In the genomic region with DNA sequence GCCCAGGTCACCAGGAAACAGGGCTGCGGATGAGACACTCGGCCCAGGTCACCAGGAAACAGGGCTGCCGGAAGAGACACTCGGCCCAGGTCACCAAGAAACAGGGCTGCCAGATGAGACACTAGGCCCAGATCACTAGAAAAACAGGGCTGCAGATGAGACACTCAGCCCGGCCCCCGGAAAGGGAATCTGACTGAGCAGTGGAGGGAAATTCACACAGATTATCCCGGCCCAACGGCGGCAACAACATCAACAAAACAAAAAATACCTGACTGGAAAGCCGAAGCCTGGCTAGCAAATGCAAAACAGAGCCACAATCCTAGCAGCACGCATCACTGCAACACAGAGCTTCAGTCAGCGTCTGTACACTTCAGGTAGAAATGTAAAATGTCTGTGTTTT, we compare ENCODE assay signal across 23 cellular contexts. TPM values are rescaled to one million over a fixed set of nuclear protein-coding genes. Genes with fewer than 3 reads are reported as not detected.
DNase-seq lines count a peak whose midpoint lies in the region; ATAC-seq and TF ChIP-seq lines count a peak whose summit lies in the region.
"Had no signal": no experiment of that assay in that cellular context is flagged by ENCODE, and none has a peak within 500 bp of the region (broad histone marks: within the 10 kb centered on the region; RNA-seq: fewer than 3 reads in every experiment).

No MANE protein-coding gene starts in this region.

- H3K4me1 Mint-ChIP-seq in endothelial cell (ENCODE audit: unreplicated experiment): peaks cover 15% of the 10 kb centered on the region

- no peaks in the 10 kb centered on the region for H3K27me3 ChIP-seq in liver (ENCODE audit: control insufficient read depth in 4 of 4, insufficient read depth in 4 of 4, low read length in 3 of 4)
- H3K27me3 ChIP-seq in right lobe of liver: no peaks in the 10 kb centered on the region
- H3K27me3 ChIP-seq in muscle layer of colon (ENCODE audit: control insufficient read depth in 1 of 2, insufficient read depth in 2 of 2, low read length in 2 of 2): no peaks in the 10 kb centered on the region
- no peaks in the 10 kb centered on the region for H3K27me3 ChIP-seq in stomach smooth muscle (ENCODE audit: control insufficient read depth in 1 of 2, insufficient read depth in 2 of 2, low read length in 2 of 2)
- H3K27me3 ChIP-seq: SJCRH30, transverse colon had no signal

- ATAC-seq in right lobe of liver (no peak), GM18517 (IDR thresholded peaks at IDR 0.05; ENCODE audit: unreplicated experiment) (no peak)
- ATAC-seq: K562, T-cell had no signal

- H3K9me3 Mint-ChIP-seq in endothelial cell (ENCODE audit: unreplicated experiment): no peaks in the 10 kb centered on the region
- H3K9me3 Mint-ChIP-seq: activated naive CD4-positive, alpha-beta T cell treated with anti-CD3 and anti-CD28 coated beads, Interleukin-2, amount 10 ng/mL, durations not matched to agents 7 days and 5 days; activated T-helper 1 cell treated with anti-CD3 and anti-CD28 coated beads, Interleukin-12 subunit alpha, Interleukin-12 subunit beta, Interleukin-2, Interleukin-4 antibody, amounts not matched to agents 30 ng/mL and 10 ng/mL and 1 ng/mL, durations not matched to agents 14 hours and 24 hours and 36 hours; CD4-positive, alpha-beta T cell; T-cell had no signal

- H3K36me3 ChIP-seq in liver (ENCODE audit: control insufficient read depth in 4 of 4, insufficient read depth in 3 of 4, low read depth in 1 of 4, low read length in 3 of 4) (no peaks in the 10 kb centered on the region), right lobe of liver (no peaks in the 10 kb centered on the region), muscle layer of colon (ENCODE audit: insufficient read depth, low read length) (no peaks in the 10 kb centered on the region), stomach smooth muscle (ENCODE audit: control insufficient read depth in 2 of 2, insufficient read depth in 2 of 2, low read length in 2 of 2) (peaks cover 0 to 2% of the 10 kb centered on the region in 2 donors)
- H3K36me3 ChIP-seq: SJCRH30, transverse colon had no signal

- 80% methylated on average over 12 of the region's 12 CpGs for WGBS in liver
- WGBS in right lobe of liver (ENCODE audit: insufficient coverage, low coverage, low lambda C conversion rate, missing lambda C conversion rate): 85% methylated on average over 5 of the region's 12 CpGs

- no peak overlapping the region for H3K9ac ChIP-seq in liver (ENCODE audit: low read depth in 1 of 2, low read length in 2 of 2)
- H3K9ac ChIP-seq in muscle layer of colon (ENCODE audit: low read length): peak overlapping the region; percentile 17
- peak overlapping the region; percentile 34 to 36 for H3K9ac ChIP-seq in stomach smooth muscle (ENCODE audit: low read length in 2 of 2)

- peaks cover 2% of the 10 kb centered on the region for H3K27me3 Mint-ChIP-seq in endothelial cell (ENCODE audit: unreplicated experiment)
- H3K27me3 Mint-ChIP-seq: activated naive CD4-positive, alpha-beta T cell treated with anti-CD3 and anti-CD28 coated beads, Interleukin-2, amount 10 ng/mL, durations not matched to agents 7 days and 5 days had no signal

- H3K27ac Mint-ChIP-seq in endothelial cell (ENCODE audit: unreplicated experiment): peak overlapping the region; percentile 86
- H3K27ac Mint-ChIP-seq: activated naive CD4-positive, alpha-beta T cell treated with anti-CD3 and anti-CD28 coated beads, Interleukin-2, amount 10 ng/mL, durations not matched to agents 7 days and 5 days; activated T-helper 1 cell treated with anti-CD3 and anti-CD28 coated beads, Interleukin-12 subunit alpha, Interleukin-12 subunit beta, Interleukin-2, Interleukin-4 antibody, amounts not matched to agents 30 ng/mL and 10 ng/mL and 1 ng/mL, durations not matched to agents 14 hours and 24 hours and 36 hours; CD4-positive, alpha-beta T cell; T-cell had no signal

- DNase-seq in right lobe of liver (no peak), endothelial cell (ENCODE audit: low spot score) (no peak), NCI-H82 treated with DMSO at 0.1 percent for 48 hours (lab: John Stamatoyannopoulos, UW; ENCODE audit: unreplicated experiment) (no peak), NCI-H187 (lab: John Stamatoyannopoulos, UW) (no peak)
- DNase-seq: activated CD4-positive, alpha-beta T cell treated with anti-CD3 and anti-CD28 coated beads, Interleukin-2, amount 50 U/mL, for 4 hours; activated naive CD4-positive, alpha-beta T cell treated with anti-CD3 and anti-CD28 coated beads, Interleukin-2, amount 10 ng/mL, durations not matched to agents 7 days and 5 days; AML-193; caudate nucleus; CD4-positive, alpha-beta T cell; EL; NCI-H1105; NCI-H1930; SJCRH30; stimulated activated CD8-positive, alpha-beta memory T cell treated with anti-CD3 and anti-CD28 coated beads, Interleukin-4, amount 100 ng/mL, for 48 hours; T-cell; transverse colon had no signal

- H3K4me1 ChIP-seq in liver (ENCODE audit: control insufficient read depth in 4 of 4, insufficient read depth in 4 of 4, low read length in 3 of 4) (no peaks in the 10 kb centered on the region), right lobe of liver (no peaks in the 10 kb centered on the region), muscle layer of colon (ENCODE audit: insufficient read depth, low read length) (peaks cover 33% of the 10 kb centered on the region), stomach smooth muscle (ENCODE audit: control insufficient read depth, insufficient read depth, low read length) (peaks cover 28% of the 10 kb centered on the region)

- intact Hi-C loops in right lobe of liver (cut with DNase I): no loop called here

- TF ChIP-seq POLR2A in right lobe of liver (IDR thresholded peaks at IDR 0.05): no peak

- H3K27ac ChIP-seq in liver (ENCODE audit: low read depth in 1 of 2, low read length in 2 of 2) (no peak overlapping the region), right lobe of liver (no peak overlapping the region), muscle layer of colon (ENCODE audit: low read depth, low read length) (no peak overlapping the region), stomach smooth muscle (ENCODE audit: low read length) (peak overlapping the region; percentile 18)
- H3K27ac ChIP-seq: SJCRH30, skin epidermis had no signal

- peaks cover 8% of the 10 kb centered on the region for H3K36me3 Mint-ChIP-seq in endothelial cell (ENCODE audit: low read depth, unreplicated experiment)

- H3K4me3 ChIP-seq in liver (ENCODE audit: low read depth in 1 of 3, low read length in 3 of 3): no peak overlapping the region
- no peak overlapping the region for H3K4me3 ChIP-seq in right lobe of liver
- H3K4me3 ChIP-seq in muscle layer of colon (ENCODE audit: low read depth in 1 of 2, low read length in 2 of 2): no peak overlapping the region
- H3K4me3 ChIP-seq in stomach smooth muscle (ENCODE audit: low read length in 2 of 2): peak overlapping the region in 1 of 2 donors; percentile 16
- H3K4me3 ChIP-seq: K562, SJCRH30, skin epidermis, transverse colon had no signal

- TF ChIP-seq RAD21 in liver (IDR thresholded peaks at IDR 0.05): no peak

- no peaks in the 10 kb centered on the region for H3K9me3 ChIP-seq in liver (ENCODE audit: control insufficient read depth in 4 of 4, low read length in 3 of 4)
- H3K9me3 ChIP-seq in right lobe of liver: no peaks in the 10 kb centered on the region
- no peaks in the 10 kb centered on the region for H3K9me3 ChIP-seq in muscle layer of colon (ENCODE audit: low read length)
- no peaks in the 10 kb centered on the region for H3K9me3 ChIP-seq in stomach smooth muscle (ENCODE audit: control insufficient read depth in 2 of 2, low read length in 2 of 2)
- H3K9me3 ChIP-seq: SJCRH30, transverse colon had no signal

- H3K4me3 Mint-ChIP-seq in endothelial cell (ENCODE audit: unreplicated experiment): no peak overlapping the region
- H3K4me3 Mint-ChIP-seq: activated naive CD4-positive, alpha-beta T cell treated with anti-CD3 and anti-CD28 coated beads, Interleukin-2, amount 10 ng/mL, durations not matched to agents 7 days and 5 days; activated T-helper 1 cell treated with anti-CD3 and anti-CD28 coated beads, Interleukin-12 subunit alpha, Interleukin-12 subunit beta, Interleukin-2, Interleukin-4 antibody, amounts not matched to agents 30 ng/mL and 10 ng/mL and 1 ng/mL, durations not matched to agents 14 hours and 24 hours and 36 hours; CD4-positive, alpha-beta T cell; T-cell had no signal

- TF ChIP-seq CTCF in liver (IDR thresholded peaks at IDR 0.05; ENCODE audit: low read depth, low read length, missing input control) (no peak), right lobe of liver (IDR thresholded peaks at IDR 0.05) (no peak), endothelial cell (IDR thresholded peaks at IDR 0.05; ENCODE audit: unreplicated experiment) (no peak)

TF ChIP-seq in liver, 16 proteins besides CTCF, POLR2A, EP300 and RAD21:
- TF ChIP-seq NR2F2 (IDR thresholded peaks at IDR 0.05): peak; percentile 6
- no peak for TF ChIP-seq JUND (IDR thresholded peaks at IDR 0.05)

RNA-seq across cellular contexts. Expression of a gene that starts 20.7 kb away (rescaled TPM):
- total RNA-seq in liver (1 to 10 TPM; 2.1 to 3.2 TPM), right lobe of liver (1 to 10 TPM in 5 of 6 experiments, under 1 TPM in 1; 0.95 to 3.1 (median 1.9) TPM), endothelial cell (ENCODE audit: unreplicated experiment) (27.8 TPM)
- polyA plus RNA-seq in liver: 1 to 10 TPM in 1 of 2 donors, under 1 TPM in 1; 0.40 to 1.0 TPM

Comparison
In these comparisons a context has a peak if more than half of its experiments do, and no peak if none do; other contexts are left out.
1. H3K9ac ChIP-seq: peak in muscle layer of colon (single experiment) and stomach smooth muscle (2 of 2); none in liver (0 of 2).